ENCODE assay signal across 18 cellular contexts in genomic region chr20:50317644-50318043, GRCh38.
DNase-seq lines count a peak whose midpoint lies in the region; ATAC-seq, FAIRE-seq and TF ChIP-seq lines count a peak whose summit lies in the region.
"Had no signal": no experiment of that assay in that cellular context is flagged by ENCODE, and none has a peak within 500 bp of the region (broad histone marks: within the 10 kb centered on the region; RNA-seq: fewer than 3 reads in every experiment).

No MANE protein-coding gene starts in this region.

- H3K4me3 ChIP-seq in RWPE2 (ENCODE audit: severe bottlenecking) (no peak overlapping the region), osteoblast (ENCODE audit: insufficient read depth, low read length) (no peak overlapping the region)
- H3K4me3 ChIP-seq: esophagus muscularis mucosa had no signal

- H3K27me3 ChIP-seq in RWPE2 (ENCODE audit: insufficient read depth, poor library complexity, severe bottlenecking) (no peaks in the 10 kb centered on the region), osteoblast (ENCODE audit: insufficient read depth, low read length) (no peaks in the 10 kb centered on the region)
- H3K27me3 ChIP-seq: esophagus muscularis mucosa had no signal

- no peak for TF ChIP-seq CTCF in RWPE2 (IDR thresholded peaks at IDR 0.05; ENCODE audit: poor library complexity, severe bottlenecking)
- TF ChIP-seq CTCF in osteoblast (IDR thresholded peaks at IDR 0.05; ENCODE audit: extremely low read depth, low read depth, low read length): no peak

- H3K4me1 ChIP-seq in RWPE2 (ENCODE audit: insufficient read depth, poor library complexity, severe bottlenecking) (peaks cover 30% of the 10 kb centered on the region), osteoblast (ENCODE audit: insufficient read depth, low read length) (peaks cover 32% of the 10 kb centered on the region)

- H3K36me3 ChIP-seq in RWPE2 (ENCODE audit: low read depth) (no peaks in the 10 kb centered on the region), osteoblast (ENCODE audit: insufficient read depth, low read length) (no peaks in the 10 kb centered on the region)
- H3K36me3 ChIP-seq: esophagus muscularis mucosa, neutrophil had no signal

- H3K4me2 ChIP-seq in osteoblast (ENCODE audit: insufficient read depth, low read length): no peak overlapping the region
- H3K4me2 ChIP-seq: SK-N-SH had no signal

- DNase-seq in DMS79 (lab: John Stamatoyannopoulos, UW) (peak; percentile 63), NCI-H146 (lab: John Stamatoyannopoulos, UW) (peak; percentile 87), RWPE2 (ENCODE audit: low spot score) (peak; percentile 83), osteoblast (ENCODE audit: insufficient read length, low spot score, missing footprints) (peak; percentile 48), NAMALWA (ENCODE audit: low spot score) (no peak), HTR-8/SVneo (ENCODE audit: insufficient read length, low spot score) (no peak)
- DNase-seq in activated CD4-positive, alpha-beta T cell treated with anti-CD3 and anti-CD28 coated beads, Interleukin-2, amount 50 U/mL, for 1 hour: no peak
- DNase-seq: activated T-cell treated with anti-CD3 and anti-CD28 coated beads, Interleukin-2, amount 50 U/mL, for 1 hour; AML-193; H7; NCI-H2029 treated with DMSO at 0.1 percent for 48 hours; stimulated activated CD4-positive, alpha-beta T cell treated with anti-CD3 and anti-CD28 coated beads, Interleukin-2, amount 100 ng/mL, for 24 hours had no signal

- no peak for ATAC-seq in RWPE2 (ENCODE audit: low read depth)
- ATAC-seq: activated naive CD4-positive, alpha-beta T cell treated with anti-CD3 and anti-CD28 coated beads, Interleukin-2, amount 50 U/mL, for 72 hours; sciatic nerve had no signal

- H3K27ac ChIP-seq in RWPE2 (ENCODE audit: poor library complexity, severe bottlenecking): no peak overlapping the region
- no peak overlapping the region for H3K27ac ChIP-seq in osteoblast (ENCODE audit: low read depth, low read length)
- H3K27ac ChIP-seq: esophagus muscularis mucosa, neutrophil had no signal

- no peaks in the 10 kb centered on the region for H4K20me1 ChIP-seq in osteoblast (ENCODE audit: insufficient read depth, low read length)

- H3K79me2 ChIP-seq in osteoblast (ENCODE audit: insufficient read depth, low read length): no peaks in the 10 kb centered on the region

- no peak for FAIRE-seq in HTR-8/SVneo (lab: Jason Lieb, UNC)
- FAIRE-seq: TTC549 had no signal

- H2AFZ ChIP-seq in osteoblast (ENCODE audit: low read length): no peak overlapping the region

- H3K9me3 ChIP-seq in RWPE2 (ENCODE audit: severe bottlenecking) (no peaks in the 10 kb centered on the region), osteoblast (ENCODE audit: low read depth, low read length) (no peaks in the 10 kb centered on the region)
- H3K9me3 ChIP-seq: esophagus muscularis mucosa, neutrophil, SK-N-SH had no signal

Comparison
In these comparisons a context has a peak if more than half of its experiments do, and no peak if none do; other contexts are left out.
1. DNase-seq: peak in DMS79 (single experiment), NCI-H146 (single experiment), RWPE2 (single experiment) and osteoblast (single experiment); none in NAMALWA (single experiment), HTR-8/SVneo (single experiment) and activated CD4-positive, alpha-beta T cell treated with anti-CD3 and anti-CD28 coated beads, Interleukin-2, amount 50 U/mL, for 1 hour (single experiment).